ENCODE assay signal across 8 cellular contexts in the genomic region with DNA sequence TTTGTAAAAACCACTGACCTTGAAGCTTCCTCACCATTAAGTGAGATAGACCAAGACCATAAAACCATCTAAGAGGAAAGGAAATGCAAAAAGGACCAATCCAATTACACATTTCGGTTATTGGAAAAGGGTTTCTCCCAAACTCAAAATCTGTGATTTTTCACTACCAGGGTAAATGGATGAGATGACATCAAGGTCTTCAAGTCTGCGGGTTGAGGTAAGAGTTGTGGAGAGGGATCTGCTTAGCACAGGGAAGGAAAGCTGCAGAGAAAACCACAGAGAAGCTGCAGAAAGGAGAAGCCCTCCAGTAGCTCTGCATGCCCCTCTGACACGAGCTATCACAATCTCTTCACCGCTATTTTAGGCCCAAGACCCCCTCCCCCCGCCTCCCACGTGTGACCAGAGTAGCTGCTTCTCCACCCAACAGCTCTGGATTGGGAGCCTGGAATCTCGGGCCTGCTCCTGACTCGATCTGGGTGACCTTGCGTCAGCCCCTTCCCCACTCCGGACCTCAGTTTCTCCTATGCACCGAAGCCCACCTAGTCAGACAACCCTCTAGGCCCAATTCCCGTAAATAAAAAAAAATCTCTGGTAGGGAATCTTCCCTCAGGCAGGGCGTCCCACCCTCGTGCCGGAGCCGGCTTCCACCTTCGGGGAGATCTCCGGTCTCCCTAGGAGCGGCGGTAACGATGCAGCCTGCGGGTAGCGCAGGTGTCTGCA. TPM values are rescaled to one million over a fixed set of nuclear protein-coding genes. Genes with fewer than 3 reads are reported as not detected.
DNase-seq lines count a peak whose midpoint lies in the region; ATAC-seq, FAIRE-seq and TF ChIP-seq lines count a peak whose summit lies in the region.

No MANE protein-coding gene starts in this region.

- H3K9me3 Mint-ChIP-seq in stimulated activated naive CD8-positive, alpha-beta T cell treated with anti-CD3 and anti-CD28 coated beads, Interleukin-15, amount 100 ng/mL, for 72 hours = no peaks in the 10 kb centered on the region

- no peak for TF ChIP-seq CTCF in AG04449 (IDR thresholded peaks at IDR 0.05; ENCODE audit: insufficient read depth, low read length, missing control alignments)
- no peak for TF ChIP-seq CTCF in Panc1 (IDR thresholded peaks at IDR 0.05)
- no peak for TF ChIP-seq CTCF in mammary epithelial cell (conservative IDR thresholded peaks at IDR 0.05 in 1 of 2, IDR thresholded peaks at IDR 0.05 in 1 of 2; ENCODE audit: extremely low read depth in 1 of 2, insufficient read depth in 1 of 2, low read depth in 1 of 2, low read length in 2 of 2)
- no peak for TF ChIP-seq CTCF in lower leg skin (IDR thresholded peaks at IDR 0.05)

- peak; percentile 11 for FAIRE-seq in GM19239 (lab: Jason Lieb, UNC)

- dilution Hi-C loops in mammary epithelial cell (cut with HindIII; ENCODE audit: low sequenced_read_pairs) = loop anchor here (5.0 kb wide), 1 partner anchor 44 kb away; no protein-coding TSS in a partner anchor

- peaks cover 62% of the 10 kb centered on the region for H3K79me2 ChIP-seq in mammary epithelial cell (ENCODE audit: insufficient read depth, low read length)

- WGBS in mammary epithelial cell (ENCODE audit: low coverage, missing lambda C conversion rate) = 17% methylated on average over 6 of the region's 23 CpGs
- WGBS in lower leg skin, 2 donors = 1% methylated on average over 11 to 23 of the region's 23 CpGs

- H3K27me3 ChIP-seq in Panc1 (ENCODE audit: control insufficient read depth, insufficient read depth, low read length) (no peaks in the 10 kb centered on the region), mammary epithelial cell (ENCODE audit: insufficient read depth, low read length) (no peaks in the 10 kb centered on the region)

- no peak for TF ChIP-seq POLR2A in lower leg skin (IDR thresholded peaks at IDR 0.05)

- DNase-seq in AG04449 (ENCODE audit: low read depth, low spot score) (no peak), GM19239 (ENCODE audit: insufficient read length, low spot score) (peak; percentile 14), Panc1 (ENCODE audit: low read depth, low spot score) (no peak), mammary epithelial cell (no peak), lower leg skin (ENCODE audit: low spot score in 2 of 2) (peak in 1 of 2 donors; percentile 84)
- no peak for DNase-seq in stimulated activated naive CD8-positive, alpha-beta T cell treated with anti-CD3 and anti-CD28 coated beads, Interleukin-15, amount 100 ng/mL, for 72 hours
- DNase-seq in effector CD4-positive, alpha-beta T cell = no peak

- H3K9ac ChIP-seq in mammary epithelial cell (ENCODE audit: insufficient read depth, low read length) = peak overlapping the region; percentile 96

- ATAC-seq in Panc1 = 0 out of 2 replicates have a peak, but pooled peaks have one; percentile 9
- ATAC-seq in stimulated activated naive CD8-positive, alpha-beta T cell treated with anti-CD3 and anti-CD28 coated beads, Interleukin-15, amount 100 ng/mL, for 72 hours = peak; percentile 29
- no peak for ATAC-seq in GM19395 (IDR thresholded peaks at IDR 0.05; ENCODE audit: unreplicated experiment)

- TSS peak; percentile 73 for BruUV-seq in Panc1 (replicated peaks; lab: Mats Ljungman, UMichigan)
- no TSS peak for BruUV-seq in mammary epithelial cell (replicated peaks; lab: Mats Ljungman, UMichigan)

- H3K4me3 ChIP-seq in AG04449 (ENCODE audit: low read depth, low read length) (peak overlapping the region; percentile 97), Panc1 (ENCODE audit: low read depth in 2 of 2, low read length in 2 of 2) (peak overlapping the region; percentile 88 to 93), mammary epithelial cell (replicated peaks in 1 of 3; ENCODE audit: insufficient read depth in 1 of 3, low read depth in 2 of 3, low read length in 3 of 3) (peak overlapping the region; percentile 74 to 86 (median 83)), lower leg skin (ENCODE audit: low read depth, poor library complexity, severe bottlenecking) (peak overlapping the region; percentile 72)

- peak overlapping the region; percentile 87 for H3K4me2 ChIP-seq in mammary epithelial cell (ENCODE audit: insufficient read depth, low read depth, low read length)

- H3K4me3 Mint-ChIP-seq in stimulated activated naive CD8-positive, alpha-beta T cell treated with anti-CD3 and anti-CD28 coated beads, Interleukin-15, amount 100 ng/mL, for 72 hours = peak overlapping the region; percentile 94 to 95

- H3K36me3 ChIP-seq in Panc1 (ENCODE audit: control insufficient read depth, insufficient read depth, low read length) (peaks cover 9% of the 10 kb centered on the region), mammary epithelial cell (ENCODE audit: insufficient read depth, low read length) (no peaks in the 10 kb centered on the region)

- H3K4me1 Mint-ChIP-seq in stimulated activated naive CD8-positive, alpha-beta T cell treated with anti-CD3 and anti-CD28 coated beads, Interleukin-15, amount 100 ng/mL, for 72 hours = peaks cover 70% of the 10 kb centered on the region

- POLR2A ChIA-PET in AG04449 (lab: Yijun Ruan, JAX) (interaction anchor here (0.9 to 3.9 kb wide), 2 partner anchors 11 to 18 kb away, joined by 3 to 17 read pairs; a partner anchor contains a TSS), Panc1 (lab: Charles Lee) (no interaction called here)

- CTCF ChIA-PET in AG04449 (lab: Yijun Ruan, JAX) (no interaction called here), Panc1 (lab: Charles Lee) (no interaction called here), mammary epithelial cell (lab: Charles Lee; ENCODE audit: low non-redundant PET) (interaction anchor here (0.6 kb wide), 1 partner anchor 279 kb away, joined by 5 read pairs; no protein-coding TSS in a partner anchor)

- in situ Hi-C loops in Panc1 (cut with HindIII; ENCODE audit: low pct_unique_long_range_greater_than_20kb, low sequenced_read_pairs) = no loop called here
- in situ Hi-C loops in mammary epithelial cell (cut with MboI; ENCODE audit: low sequenced_read_pairs in 2 of 2) = loop anchor here in 1 of 2 donors (10.0 kb wide), 1 partner anchor 277 kb away; a partner anchor contains a TSS

- H3K4me1 ChIP-seq in Panc1 (ENCODE audit: control insufficient read depth, insufficient read depth, low read length) (peaks cover 34% of the 10 kb centered on the region), mammary epithelial cell (ENCODE audit: insufficient read depth, low read length) (peaks cover 30% of the 10 kb centered on the region)

- H3K27ac Mint-ChIP-seq in stimulated activated naive CD8-positive, alpha-beta T cell treated with anti-CD3 and anti-CD28 coated beads, Interleukin-15, amount 100 ng/mL, for 72 hours = peak overlapping the region; percentile 95 to 99

- intact Hi-C loops in Panc1 (cut with micrococcal nuclease; ENCODE audit: unreplicated experiment) = no loop called here
- intact Hi-C loops in mammary epithelial cell (cut with micrococcal nuclease) = loop anchor here (1.0 to 2.0 kb wide), 2 partner anchors 17 to 41 kb away; a partner anchor contains a TSS
- intact Hi-C loops in lower leg skin (cut with DNase I; ENCODE audit: low total_unique reads) = no loop called here

- H3K9me3 ChIP-seq in Panc1 (ENCODE audit: control insufficient read depth, insufficient read depth, low read depth, low read length) (no peaks in the 10 kb centered on the region), mammary epithelial cell (replicated peaks; ENCODE audit: insufficient read depth, low read length) (no peaks in the 10 kb centered on the region)

- peaks cover 5% of the 10 kb centered on the region for H4K20me1 ChIP-seq in mammary epithelial cell (ENCODE audit: insufficient read depth, low read length)

- H2AFZ ChIP-seq in mammary epithelial cell (ENCODE audit: low read depth, low read length) = peak overlapping the region; percentile 96

- H3K27me3 Mint-ChIP-seq in stimulated activated naive CD8-positive, alpha-beta T cell treated with anti-CD3 and anti-CD28 coated beads, Interleukin-15, amount 100 ng/mL, for 72 hours = no peaks in the 10 kb centered on the region

- peak overlapping the region; percentile 100 for H3K27ac ChIP-seq in Panc1 (ENCODE audit: low read length)
- H3K27ac ChIP-seq in mammary epithelial cell (ENCODE audit: insufficient read depth, low read depth, low read length) = peak overlapping the region; percentile 90

RNA-seq across cellular contexts. Expression of a gene that starts 0.7 kb away (rescaled TPM):
- total RNA-seq in Panc1 (2021; ENCODE audit: unreplicated experiment) (32.2 TPM), mammary epithelial cell (10 to 100 TPM; 23.7 to 37.0 TPM), lower leg skin (10 to 100 TPM; 13.9 to 30.8 (median 23.0) TPM)
- polyA plus RNA-seq in Panc1 (2012; ENCODE audit: insufficient read length) = 9.4 TPM
- 13.0 TPM for polyA plus RNA-seq in mammary epithelial cell
- polyA minus RNA-seq in mammary epithelial cell = 25.7 TPM

RNA-seq across cellular contexts. Expression of a gene that starts 17.5 kb away (rescaled TPM):
- total RNA-seq in Panc1 (2021; ENCODE audit: unreplicated experiment) (32.9 TPM), mammary epithelial cell (10 to 100 TPM; 20.0 to 32.3 TPM), lower leg skin (10 to 100 TPM; 46.3 to 82.9 (median 67.4) TPM)
- polyA plus RNA-seq in Panc1 (2012; ENCODE audit: insufficient read length) = 21.2 TPM
- 16.2 TPM for polyA plus RNA-seq in mammary epithelial cell
- 16.5 TPM for polyA minus RNA-seq in mammary epithelial cell
